14 cellular contexts compared by ENCODE assay signal in the genomic region with DNA sequence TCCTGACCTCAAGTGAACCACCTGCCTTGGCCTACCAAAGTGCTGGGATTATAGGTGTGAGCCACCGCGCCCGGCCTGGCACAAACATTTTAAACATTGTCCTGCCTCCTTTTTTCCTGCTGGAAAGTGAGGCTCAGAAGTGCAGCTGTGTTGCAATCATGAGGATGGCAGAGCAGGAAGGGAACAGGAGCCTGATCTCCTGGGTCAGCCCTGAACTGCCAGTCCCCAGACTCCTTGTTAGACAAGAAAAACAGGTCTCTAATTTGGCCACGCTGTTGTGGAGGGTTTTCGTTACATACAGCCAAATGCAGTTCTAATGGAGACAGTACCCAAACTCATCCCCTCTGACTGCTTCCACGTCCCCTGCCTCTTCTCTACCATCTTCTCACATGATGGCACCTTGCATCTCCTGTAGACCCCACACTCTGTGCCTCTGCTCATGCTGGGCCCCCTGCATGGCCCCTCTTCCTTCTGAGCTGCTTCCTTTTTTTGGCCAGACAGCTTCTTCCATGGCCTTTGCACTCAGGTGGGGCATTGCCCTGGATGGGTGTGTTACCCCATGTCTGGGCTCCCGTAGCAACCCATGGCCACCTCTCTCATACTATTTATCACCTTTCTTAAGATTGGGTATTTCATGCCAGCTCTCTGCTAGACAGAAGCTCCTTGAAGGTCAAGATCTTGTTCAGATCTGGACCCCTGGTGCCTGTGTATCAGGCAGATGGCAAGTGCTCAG.
"Had no signal": no experiment of that assay in that cellular context is flagged by ENCODE, and none has a peak within 500 bp of the region (broad histone marks: within the 10 kb centered on the region; RNA-seq: fewer than 3 reads in every experiment).

No MANE protein-coding gene starts in this region.

- H3K27ac ChIP-seq: foreskin keratinocyte, right lobe of liver, thoracic aorta had no signal

- H3K9me3 Mint-ChIP-seq: activated CD8-positive, alpha-beta T cell treated with anti-CD3 and anti-CD28 coated beads for 36 hours; activated naive CD4-positive, alpha-beta T cell treated with anti-CD3 and anti-CD28 coated beads, Interleukin-2, amount 50 U/mL, for 72 hours; neural crest cell; T-helper 1 cell treated with Interleukin-12 subunit alpha and Interleukin-12 subunit beta and Interleukin-4 antibody, amounts not matched to agents 30 μg/mL and 1 μg/mL, for 36 hours had no signal

- H3K4me1 ChIP-seq: foreskin keratinocyte, right lobe of liver had no signal

- H3K4me3 ChIP-seq: right lobe of liver, thoracic aorta had no signal

- H3K27me3 ChIP-seq: right lobe of liver had no signal

- H3K36me3 Mint-ChIP-seq: activated naive CD4-positive, alpha-beta T cell treated with anti-CD3 and anti-CD28 coated beads, Interleukin-2, amount 50 U/mL, for 72 hours had no signal

- H3K36me3 ChIP-seq: right lobe of liver, thoracic aorta had no signal

- H3K27me3 Mint-ChIP-seq: activated CD8-positive, alpha-beta T cell treated with anti-CD3 and anti-CD28 coated beads for 36 hours had no signal

- H3K27ac Mint-ChIP-seq: activated CD8-positive, alpha-beta T cell treated with anti-CD3 and anti-CD28 coated beads for 36 hours; activated naive CD4-positive, alpha-beta T cell treated with anti-CD3 and anti-CD28 coated beads, Interleukin-2, amount 50 U/mL, for 72 hours; T-helper 1 cell treated with Interleukin-12 subunit alpha and Interleukin-12 subunit beta and Interleukin-4 antibody, amounts not matched to agents 30 μg/mL and 1 μg/mL, for 36 hours had no signal

- DNase-seq: activated CD4-positive, alpha-beta T cell treated with anti-CD3 and anti-CD28 coated beads for 48 hours; activated CD8-positive, alpha-beta T cell treated with anti-CD3 and anti-CD28 coated beads for 36 hours; activated effector memory CD4-positive, alpha-beta T cell treated with anti-CD3 and anti-CD28 coated beads, Interleukin-2, amount 50 U/mL, for 16 hours; activated T-cell treated with anti-CD3 and anti-CD28 coated beads, Interleukin-2, amount 50 U/mL, for 48 hours; effector CD4-positive, alpha-beta T cell; foreskin keratinocyte; kidney glomerular epithelial cell had no signal

- H3K9me3 ChIP-seq: right lobe of liver, thoracic aorta had no signal

- FAIRE-seq: colon, urothelium cell line had no signal

- H3K4me3 Mint-ChIP-seq: activated CD8-positive, alpha-beta T cell treated with anti-CD3 and anti-CD28 coated beads for 36 hours; neural crest cell; T-helper 1 cell treated with Interleukin-12 subunit alpha and Interleukin-12 subunit beta and Interleukin-4 antibody, amounts not matched to agents 30 μg/mL and 1 μg/mL, for 36 hours had no signal
